ENCODE assay signal across 9 cellular contexts in genomic region chr5:75567710-75568109, GRCh38. TPM values are rescaled to one million over a fixed set of nuclear protein-coding genes. Genes with fewer than 3 reads are reported as not detected.
DNase-seq lines count a peak whose midpoint lies in the region; ATAC-seq and TF ChIP-seq lines count a peak whose summit lies in the region.
"Had no signal": no experiment of that assay in that cellular context is flagged by ENCODE, and none has a peak within 500 bp of the region (broad histone marks: within the 10 kb centered on the region; RNA-seq: fewer than 3 reads in every experiment).

No MANE protein-coding gene starts in this region.

- ATAC-seq in HG03571 (IDR thresholded peaks at IDR 0.05; ENCODE audit: unreplicated experiment) = peak; percentile 40

- H3K9me3 ChIP-seq in tibial artery = peaks cover 0 to 9% (median 0%) of the 10 kb centered on the region in 3 donors
- H3K9me3 ChIP-seq: neutrophil had no signal

- H3K36me3 ChIP-seq in tibial artery = peaks cover 0 to 18% (median 6%) of the 10 kb centered on the region in 3 donors

- peak overlapping the region; percentile 84 for H3K4me3 Mint-ChIP-seq in activated CD4-positive, alpha-beta T cell treated with anti-CD3 and anti-CD28 coated beads, Interleukin-2, amount 10 ng/mL, durations not matched to agents 24 days and 14 days
- H3K4me3 Mint-ChIP-seq in neural crest cell = no peak overlapping the region

- H3K36me3 Mint-ChIP-seq in activated CD4-positive, alpha-beta T cell treated with anti-CD3 and anti-CD28 coated beads, Interleukin-2, amount 10 ng/mL, durations not matched to agents 24 days and 14 days (ENCODE audit: low read depth) = peaks cover 42% of the 10 kb centered on the region
- peaks cover 30% of the 10 kb centered on the region for H3K36me3 Mint-ChIP-seq in neural crest cell (ENCODE audit: low read depth)

- H3K4me3 ChIP-seq in tibial artery = no peak overlapping the region

- intact Hi-C loops in activated CD4-positive, alpha-beta T cell treated with anti-CD3 and anti-CD28 coated beads, Interleukin-2, amount 10 ng/mL, durations not matched to agents 24 days and 14 days (cut with micrococcal nuclease) = loop anchor here (1.0 to 5.0 kb wide), 13 partner anchors 8 to 979 kb away; partner anchors contain the start of genes ANKRD31, CERT1, HMGCR and POC5
- intact Hi-C loops in tibial artery (cut with DNase I; ENCODE audit: low total_unique reads) = no loop called here

- H3K4me1 ChIP-seq in tibial artery = peaks cover 0 to 27% (median 18%) of the 10 kb centered on the region in 4 donors

- DNase-seq in activated CD4-positive, alpha-beta T cell treated with anti-CD3 and anti-CD28 coated beads, Interleukin-2, amount 10 ng/mL, durations not matched to agents 24 days and 14 days = peak; percentile 61
- DNase-seq in activated CD4-positive, alpha-beta T cell treated with anti-CD3 and anti-CD28 coated beads for 1 hour = no peak
- DNase-seq in amniotic epithelial cell (ENCODE audit: low read depth) (peak; percentile 40), neural crest cell (ENCODE audit: low read depth, low spot score) (no peak), cerebellar nuclear complex (lab: John Stamatoyannopoulos, UW) (no peak), tibial artery (no peak), NCI-H1092 (lab: John Stamatoyannopoulos, UW) (no peak)

- H3K4me1 Mint-ChIP-seq in activated CD4-positive, alpha-beta T cell treated with anti-CD3 and anti-CD28 coated beads, Interleukin-2, amount 10 ng/mL, durations not matched to agents 24 days and 14 days = peaks cover 39% of the 10 kb centered on the region
- H3K4me1 Mint-ChIP-seq in neural crest cell = peaks cover 15% of the 10 kb centered on the region

- no peaks in the 10 kb centered on the region for H3K27me3 ChIP-seq in tibial artery
- H3K27me3 ChIP-seq: neutrophil had no signal

- peak overlapping the region in 1 of 2 donors; percentile 14 for H3K27ac ChIP-seq in tibial artery
- H3K27ac ChIP-seq: neutrophil had no signal

- no peak for TF ChIP-seq CTCF in neural crest cell (conservative IDR thresholded peaks at IDR 0.05)
- TF ChIP-seq CTCF in tibial artery (IDR thresholded peaks at IDR 0.05) = no peak

- H3K27ac Mint-ChIP-seq in activated CD4-positive, alpha-beta T cell treated with anti-CD3 and anti-CD28 coated beads, Interleukin-2, amount 10 ng/mL, durations not matched to agents 24 days and 14 days = peak overlapping the region; percentile 98
- peak overlapping the region; percentile 23 for H3K27ac Mint-ChIP-seq in neural crest cell (ENCODE audit: unreplicated experiment)

- peaks cover 2% of the 10 kb centered on the region for H3K27me3 Mint-ChIP-seq in activated CD4-positive, alpha-beta T cell treated with anti-CD3 and anti-CD28 coated beads, Interleukin-2, amount 10 ng/mL, durations not matched to agents 24 days and 14 days
- H3K27me3 Mint-ChIP-seq in neural crest cell (ENCODE audit: low read depth) = no peaks in the 10 kb centered on the region

- H3K9me3 Mint-ChIP-seq in activated CD4-positive, alpha-beta T cell treated with anti-CD3 and anti-CD28 coated beads, Interleukin-2, amount 10 ng/mL, durations not matched to agents 24 days and 14 days = peaks cover 20% of the 10 kb centered on the region
- H3K9me3 Mint-ChIP-seq in neural crest cell = peaks cover 14% of the 10 kb centered on the region

RNA-seq across cellular contexts. Expression of gene ANKDD1B, which starts 43.5 kb away (rescaled TPM):
- total RNA-seq in activated CD4-positive, alpha-beta T cell treated with anti-CD3 and anti-CD28 coated beads, Interleukin-2, amount 10 ng/mL, durations not matched to agents 24 days and 14 days = 0.36 and 0.40 TPM in 2 replicates
- 0.20 and 0.28 TPM in 2 replicates for total RNA-seq in neural crest cell

RNA-seq across cellular contexts. Expression of gene POLK, which starts 56.0 kb away (rescaled TPM):
- 40.4 and 41.6 TPM in 2 replicates for total RNA-seq in activated CD4-positive, alpha-beta T cell treated with anti-CD3 and anti-CD28 coated beads, Interleukin-2, amount 10 ng/mL, durations not matched to agents 24 days and 14 days
- 19.7 and 20.0 TPM in 2 replicates for total RNA-seq in neural crest cell

RNA-seq across cellular contexts. Expression of gene CERT1, which starts 56.3 kb away (rescaled TPM):
- 46.4 and 49.2 TPM in 2 replicates for total RNA-seq in activated CD4-positive, alpha-beta T cell treated with anti-CD3 and anti-CD28 coated beads, Interleukin-2, amount 10 ng/mL, durations not matched to agents 24 days and 14 days
- 24.6 and 25.5 TPM in 2 replicates for total RNA-seq in neural crest cell

Comparison
In these comparisons a context has a peak if more than half of its experiments do, and no peak if none do; other contexts are left out.
1. DNase-seq: peak in activated CD4-positive, alpha-beta T cell treated with anti-CD3 and anti-CD28 coated beads, Interleukin-2, amount 10 ng/mL, durations not matched to agents 24 days and 14 days (single experiment) and amniotic epithelial cell (single experiment); none in activated CD4-positive, alpha-beta T cell treated with anti-CD3 and anti-CD28 coated beads for 1 hour (single experiment), neural crest cell (single experiment), cerebellar nuclear complex (0 of 2), tibial artery (0 of 2) and NCI-H1092 (single experiment).